Comparison of ENCODE assay signal across 20 cellular contexts in the genomic region with DNA sequence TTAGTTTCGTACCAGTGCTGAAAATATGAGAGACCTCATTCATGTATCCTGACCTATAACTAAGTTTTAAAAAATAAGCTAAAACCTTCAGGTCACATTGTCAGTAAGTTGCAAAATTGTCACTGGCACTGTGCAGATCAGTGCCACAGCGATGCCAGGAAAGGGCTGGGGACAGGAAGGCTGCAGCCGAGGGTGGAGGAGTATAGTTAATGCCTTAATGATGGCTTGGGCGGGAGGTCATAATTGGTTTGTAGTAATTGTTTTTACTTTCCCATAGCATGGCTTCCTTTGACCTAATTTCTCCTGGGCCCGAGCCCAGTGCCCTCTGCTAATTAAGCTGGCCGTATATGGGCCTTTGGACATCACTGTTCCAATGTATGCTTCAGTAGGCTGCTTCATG.
"Had no signal": no experiment of that assay in that cellular context is flagged by ENCODE, and none has a peak within 500 bp of the region (broad histone marks: within the 10 kb centered on the region; RNA-seq: fewer than 3 reads in every experiment).

No MANE protein-coding gene starts in this region.

- H3K27ac Mint-ChIP-seq: nephron; stimulated activated effector memory CD8-positive, alpha-beta T cell treated with anti-CD3 and anti-CD28 coated beads, Interleukin-12 subunit alpha, Interleukin-12 subunit beta, amount 100 ng/mL, for 72 hours; type B pancreatic cell had no signal

- H3K9me3 Mint-ChIP-seq: nephron; stimulated activated effector memory CD8-positive, alpha-beta T cell treated with anti-CD3 and anti-CD28 coated beads, Interleukin-12 subunit alpha, Interleukin-12 subunit beta, amount 100 ng/mL, for 72 hours had no signal

- H2AFZ ChIP-seq: hepatocyte had no signal

- H3K4me2 ChIP-seq: hepatocyte had no signal

- H3K4me3 Mint-ChIP-seq: naive B cell; nephron; stimulated activated effector memory CD8-positive, alpha-beta T cell treated with anti-CD3 and anti-CD28 coated beads, Interleukin-12 subunit alpha, Interleukin-12 subunit beta, amount 100 ng/mL, for 72 hours; type B pancreatic cell had no signal

- DNase-seq: colonic mucosa; dermis blood vessel endothelial cell; esophagus squamous epithelium; foreskin fibroblast; glutamatergic neuron; kidney; mesendoderm; naive B cell; right lobe of liver; stimulated activated CD4-positive, alpha-beta T cell treated with anti-CD3 and anti-CD28 coated beads, Interleukin-4, amount 100 ng/mL, for 1 hour; stimulated activated CD8-positive, alpha-beta memory T cell treated with anti-CD3 and anti-CD28 coated beads, Interleukin-4, amount 100 ng/mL, for 48 hours; stimulated activated naive CD8-positive, alpha-beta T cell treated with anti-CD3 and anti-CD28 coated beads, Interleukin-15, Interleukin-2, amounts not matched to agents 100 U/mL and 50 U/mL, for 24 hours; thyroid gland had no signal

- ATAC-seq: gastroesophageal sphincter; right lobe of liver; stimulated activated effector memory CD8-positive, alpha-beta T cell treated with anti-CD3 and anti-CD28 coated beads, Interleukin-12 subunit alpha, Interleukin-12 subunit beta, amount 100 ng/mL, for 72 hours; stimulated activated naive CD8-positive, alpha-beta T cell treated with anti-CD3 and anti-CD28 coated beads, Interleukin-15, Interleukin-2, amounts not matched to agents 100 U/mL and 50 U/mL, for 24 hours had no signal

- H3K4me3 ChIP-seq: colonic mucosa, esophagus squamous epithelium, gastroesophageal sphincter, hepatocyte, right lobe of liver, suprapubic skin, thyroid gland had no signal

- H3K4me1 Mint-ChIP-seq: naive B cell; nephron; stimulated activated effector memory CD8-positive, alpha-beta T cell treated with anti-CD3 and anti-CD28 coated beads, Interleukin-12 subunit alpha, Interleukin-12 subunit beta, amount 100 ng/mL, for 72 hours had no signal

- H3K9me3 ChIP-seq: colonic mucosa, esophagus squamous epithelium, gastroesophageal sphincter, neutrophil, right lobe of liver, suprapubic skin, thyroid gland had no signal

- H3K4me1 ChIP-seq: colonic mucosa, esophagus squamous epithelium, gastroesophageal sphincter, right lobe of liver, suprapubic skin, thyroid gland had no signal

- H3K79me2 ChIP-seq: hepatocyte had no signal

- H3K36me3 ChIP-seq: colonic mucosa, esophagus squamous epithelium, gastroesophageal sphincter, neutrophil, right lobe of liver, suprapubic skin, thyroid gland had no signal

- H3K36me3 Mint-ChIP-seq: stimulated activated effector memory CD8-positive, alpha-beta T cell treated with anti-CD3 and anti-CD28 coated beads, Interleukin-12 subunit alpha, Interleukin-12 subunit beta, amount 100 ng/mL, for 72 hours; type B pancreatic cell had no signal

- H3K27ac ChIP-seq: colonic mucosa, esophagus squamous epithelium, gastroesophageal sphincter, hepatocyte, neutrophil, right lobe of liver, suprapubic skin, thyroid gland had no signal

- H3K27me3 ChIP-seq: colonic mucosa, esophagus squamous epithelium, gastroesophageal sphincter, hepatocyte, neutrophil, right lobe of liver, suprapubic skin, thyroid gland had no signal
